In the genomic region with DNA sequence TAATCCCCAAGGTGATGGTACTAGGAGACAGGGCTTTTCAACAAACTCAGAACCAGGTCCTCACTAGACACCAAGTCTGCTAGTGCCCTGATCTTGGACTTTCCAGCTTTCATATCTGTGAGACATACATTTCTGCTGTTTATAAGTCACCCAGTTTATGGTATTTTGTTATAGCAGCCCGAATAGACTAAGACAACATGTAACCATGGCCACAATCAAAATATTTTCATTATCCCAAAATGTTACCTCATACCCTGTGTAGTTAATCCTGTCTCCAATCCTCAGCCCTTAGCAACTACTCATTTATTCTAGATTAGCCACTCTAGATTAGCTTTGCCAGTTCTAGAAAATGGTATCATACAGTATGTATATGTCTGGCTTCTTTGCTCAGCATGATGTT, we compare ENCODE assay signal across 22 cellular contexts.
"Had no signal": no experiment of that assay in that cellular context is flagged by ENCODE, and none has a peak within 500 bp of the region (broad histone marks: within the 10 kb centered on the region; RNA-seq: fewer than 3 reads in every experiment).

No MANE protein-coding gene starts in this region.

- H3K9me3 Mint-ChIP-seq: activated B cell treated with CpG ODN at 0.5 μM for 24 hours; activated CD4-positive, alpha-beta memory T cell treated with anti-CD3 and anti-CD28 coated beads for 36 hours; activated naive CD8-positive, alpha-beta T cell treated with anti-CD3 and anti-CD28 coated beads, Interleukin-2, amount 10 ng/mL, durations not matched to agents 7 days and 5 days; activated T-helper 1 cell treated with anti-CD3 and anti-CD28 coated beads, Interleukin-12 subunit alpha, Interleukin-12 subunit beta, Interleukin-2, Interleukin-4 antibody, amounts not matched to agents 30 ng/mL and 10 ng/mL and 1 ng/mL, durations not matched to agents 14 hours and 24 hours and 36 hours; brain; naive B cell had no signal

- H3K27me3 ChIP-seq: esophagus squamous epithelium had no signal

- H3K36me3 Mint-ChIP-seq: activated CD4-positive, alpha-beta memory T cell treated with anti-CD3 and anti-CD28 coated beads for 36 hours; activated naive CD8-positive, alpha-beta T cell treated with anti-CD3 and anti-CD28 coated beads, Interleukin-2, amount 10 ng/mL, durations not matched to agents 7 days and 5 days; brain; naive B cell had no signal

- H3K27ac Mint-ChIP-seq: activated B cell treated with CpG ODN at 0.5 μM for 24 hours; activated CD4-positive, alpha-beta memory T cell treated with anti-CD3 and anti-CD28 coated beads for 36 hours; activated naive CD8-positive, alpha-beta T cell treated with anti-CD3 and anti-CD28 coated beads, Interleukin-2, amount 10 ng/mL, durations not matched to agents 7 days and 5 days; activated T-helper 1 cell treated with anti-CD3 and anti-CD28 coated beads, Interleukin-12 subunit alpha, Interleukin-12 subunit beta, Interleukin-2, Interleukin-4 antibody, amounts not matched to agents 30 ng/mL and 10 ng/mL and 1 ng/mL, durations not matched to agents 14 hours and 24 hours and 36 hours; brain; naive B cell had no signal

- H3K4me3 ChIP-seq: coronary artery, esophagus squamous epithelium, lung, mucosa of descending colon had no signal

- H3K27me3 Mint-ChIP-seq: activated B cell treated with CpG ODN at 0.5 μM for 24 hours; activated CD4-positive, alpha-beta memory T cell treated with anti-CD3 and anti-CD28 coated beads for 36 hours; naive B cell had no signal

- H3K4me3 Mint-ChIP-seq: activated B cell treated with CpG ODN at 0.5 μM for 24 hours; activated CD4-positive, alpha-beta memory T cell treated with anti-CD3 and anti-CD28 coated beads for 36 hours; activated naive CD8-positive, alpha-beta T cell treated with anti-CD3 and anti-CD28 coated beads, Interleukin-2, amount 10 ng/mL, durations not matched to agents 7 days and 5 days; activated T-helper 1 cell treated with anti-CD3 and anti-CD28 coated beads, Interleukin-12 subunit alpha, Interleukin-12 subunit beta, Interleukin-2, Interleukin-4 antibody, amounts not matched to agents 30 ng/mL and 10 ng/mL and 1 ng/mL, durations not matched to agents 14 hours and 24 hours and 36 hours; brain; naive B cell; neural crest cell had no signal

- ATAC-seq: left colon, mucosa of descending colon had no signal

- H3K36me3 ChIP-seq: esophagus squamous epithelium had no signal

- H3K4me1 Mint-ChIP-seq: activated B cell treated with CpG ODN at 0.5 μM for 24 hours, naive B cell had no signal

- H3K9me3 ChIP-seq: esophagus squamous epithelium, mucosa of descending colon had no signal

- DNase-seq: activated B cell treated with CpG ODN at 0.5 μM for 24 hours; activated CD4-positive, alpha-beta memory T cell treated with anti-CD3 and anti-CD28 coated beads for 36 hours; activated CD4-positive, alpha-beta T cell treated with anti-CD3 and anti-CD28 coated beads for 4 hours; activated naive CD8-positive, alpha-beta T cell treated with anti-CD3 and anti-CD28 coated beads, Interleukin-2, amount 10 ng/mL, durations not matched to agents 7 days and 5 days; activated T-cell treated with anti-CD3 and anti-CD28 coated beads for 4 hours; effector CD4-positive, alpha-beta T cell; esophagus squamous epithelium; foreskin melanocyte; glutamatergic neuron; hippocampal formation; left colon; mucosa of descending colon; naive B cell; stimulated activated CD4-positive, alpha-beta T cell treated with anti-CD3 and anti-CD28 coated beads, Interleukin-12 subunit alpha, Interleukin-12 subunit beta, amount 100 ng/mL, for 4 hours; stimulated activated CD4-positive, alpha-beta T cell treated with anti-CD3 and anti-CD28 coated beads, Interleukin-1b, Interleukin-23, amount 100 ng/mL, for 48 hours; stimulated activated CD8-positive, alpha-beta memory T cell treated with anti-CD3 and anti-CD28 coated beads, Interleukin-4, amount 100 ng/mL, for 48 hours; stimulated activated naive CD4-positive, alpha-beta T cell had no signal

- H3K27ac ChIP-seq: coronary artery, esophagus squamous epithelium had no signal
